In genomic region chr4:81844717-81845116, GRCh38 we compare ENCODE assay signal across 8 cellular contexts.
DNase-seq lines count a peak whose midpoint lies in the region; ATAC-seq and TF ChIP-seq lines count a peak whose summit lies in the region.

No MANE protein-coding gene starts in this region.

- peaks cover 0 to 11% of the 10 kb centered on the region in 2 donors for H3K4me1 ChIP-seq in right atrium auricular region

- ATAC-seq in HG02798 (IDR thresholded peaks at IDR 0.05; ENCODE audit: poor library complexity, unreplicated experiment) (peak; percentile 91), GM21825 (IDR thresholded peaks at IDR 0.05; ENCODE audit: unreplicated experiment) (no peak)

- no peaks in the 10 kb centered on the region for H3K9me3 ChIP-seq in right atrium auricular region

- H3K27me3 ChIP-seq in right atrium auricular region: no peaks in the 10 kb centered on the region

- H3K27ac ChIP-seq in right atrium auricular region: no peak overlapping the region

- TF ChIP-seq CTCF in GM12865 (IDR thresholded peaks at IDR 0.05; ENCODE audit: insufficient read depth, low read depth, low read length, missing control alignments): peak; percentile 68
- peak; percentile 58 to 85 for TF ChIP-seq CTCF in right atrium auricular region (IDR thresholded peaks at IDR 0.05)
- peak; percentile 77 for TF ChIP-seq CTCF in retinal pigment epithelial cell (conservative IDR thresholded peaks at IDR 0.05; ENCODE audit: low read depth, low read length)

- no peaks in the 10 kb centered on the region for H3K36me3 ChIP-seq in right atrium auricular region

- DNase-seq in GM12865 (ENCODE audit: low read depth): peak; percentile 68
- DNase-seq in NCI-H128 (lab: John Stamatoyannopoulos, UW; ENCODE audit: unreplicated experiment): peak; percentile 45
- peak; percentile 74 for DNase-seq in SKM-1 treated with dmso at 0.1 percent for 144 hours (lab: John Stamatoyannopoulos, UW; ENCODE audit: unreplicated experiment)
- DNase-seq in amniotic epithelial cell (ENCODE audit: low read depth): peak; percentile 17
- peak; percentile 89 for DNase-seq in right atrium auricular region (ENCODE audit: low spot score)
- DNase-seq in retinal pigment epithelial cell (ENCODE audit: low read depth): peak; percentile 62

- H3K4me3 ChIP-seq in GM12865 (ENCODE audit: low read depth, low read length) (no peak overlapping the region), right atrium auricular region (no peak overlapping the region), retinal pigment epithelial cell (ENCODE audit: low read length) (no peak overlapping the region)

Comparison
In these comparisons a context has a peak if more than half of its experiments do, and no peak if none do; other contexts are left out.
1. DNase-seq: peak in every context shown above with its lines; median percentile 89 in right atrium auricular region; 74 in SKM-1 treated with dmso at 0.1 percent for 144 hours; 68 in GM12865; 62 in retinal pigment epithelial cell; 45 in NCI-H128; 17 in amniotic epithelial cell.